8 cellular contexts compared by ENCODE assay signal in genomic region chr7:36153571-36154097, GRCh38. TPM values are rescaled to one million over a fixed set of nuclear protein-coding genes. Genes with fewer than 3 reads are reported as not detected.
DNase-seq lines count a peak whose midpoint lies in the region; ATAC-seq, FAIRE-seq and TF ChIP-seq lines count a peak whose summit lies in the region.

No MANE protein-coding gene starts in this region.

- H3K4me1 ChIP-seq in HEK293 (ENCODE audit: control insufficient read depth, insufficient read depth, low read length) (no peaks in the 10 kb centered on the region; the same call in 1 of the 2 replicates), OCI-LY1 (ENCODE audit: insufficient read depth, low read length, severe bottlenecking) (peaks cover 27% of the 10 kb centered on the region), breast epithelium (peaks cover 5 to 12% of the 10 kb centered on the region in 2 donors), HepG2 (ENCODE audit: insufficient read depth, low read length) (peaks cover 74% of the 10 kb centered on the region)

- in situ Hi-C loops in HepG2 (cut with HindIII; ENCODE audit: extremely low pct_ligation_motif_present, low pct_unique_long_range_greater_than_20kb), result loop anchor here (5.0 to 10.0 kb wide), 2 partner anchors 141 to 166 kb away; no protein-coding TSS in a partner anchor

- BruUV-seq in HepG2 (replicated peaks; lab: Mats Ljungman, UMichigan), result TSS peak; percentile 52

- peaks cover 33% of the 10 kb centered on the region for H3K4me1 Mint-ChIP-seq in stimulated activated naive CD8-positive, alpha-beta T cell treated with anti-CD3 and anti-CD28 coated beads, Interleukin-15, amount 100 ng/mL, for 72 hours

- H3K79me2 ChIP-seq in OCI-LY1 (ENCODE audit: insufficient read depth, low read length) (peaks cover 21% of the 10 kb centered on the region; the same call in 1 of the 2 replicates), HepG2 (ENCODE audit: insufficient read depth, low read length) (peaks cover 51% of the 10 kb centered on the region)

- peak overlapping the region; percentile 64 to 85 for H3K4me3 Mint-ChIP-seq in stimulated activated naive CD8-positive, alpha-beta T cell treated with anti-CD3 and anti-CD28 coated beads, Interleukin-15, amount 100 ng/mL, for 72 hours

- intact Hi-C loops in breast epithelium (cut with DNase I; ENCODE audit: low total_unique reads) (no loop called here), HepG2 (cut with micrococcal nuclease; ENCODE audit: unreplicated experiment) (loop anchor here (2.0 to 5.0 kb wide), 3 partner anchors 25 to 239 kb away; no protein-coding TSS in a partner anchor)

- DNase-seq in GM06990 (ENCODE audit: extremely low read depth, insufficient read length), result no peak
- DNase-seq in breast epithelium (ENCODE audit: low spot score in 2 of 2), result no peak
- DNase-seq in HepG2 (ENCODE audit: low spot score), result no peak
- DNase-seq in stimulated activated naive CD8-positive, alpha-beta T cell treated with anti-CD3 and anti-CD28 coated beads, Interleukin-15, amount 100 ng/mL, for 72 hours, result no peak
- no peak for DNase-seq in amniotic stem cell (lab: John Stamatoyannopoulos, UW)
- no peak for DNase-seq in T1000 (lab: John Stamatoyannopoulos, UW)

- CTCF ChIA-PET in HEK293 (lab: Yijun Ruan, JAX), result no interaction called here
- CTCF ChIA-PET in HepG2 (lab: Yijun Ruan, JAX; ENCODE audit: low intra/inter-chr PET ratio, low total read pairs), result no interaction called here

- peak overlapping the region; percentile 62 for H3K4me3 ChIP-seq in GM06990 (replicated peaks; ENCODE audit: low read depth, low read length)
- H3K4me3 ChIP-seq in HEK293 (ENCODE audit: low read depth, low read length), result peak overlapping the region; percentile 74
- H3K4me3 ChIP-seq in OCI-LY1 (ENCODE audit: low read depth, low read length, poor library complexity, severe bottlenecking), result peak overlapping the region; percentile 67
- H3K4me3 ChIP-seq in breast epithelium, result peak overlapping the region; percentile 65 to 87 (median 72)
- peak overlapping the region; percentile 82 to 91 (median 89) for H3K4me3 ChIP-seq in HepG2 (replicated peaks in 1 of 3; ENCODE audit: insufficient read depth in 1 of 3, low read depth in 2 of 3, low read length in 3 of 3)

- TF ChIP-seq POLR2A in breast epithelium (IDR thresholded peaks at IDR 0.05), result no peak
- no peak for TF ChIP-seq POLR2A in HepG2 (IDR thresholded peaks at IDR 0.05; ENCODE audit: insufficient read depth in 1 of 2, low read depth in 2 of 2, low read length in 2 of 2)

- POLR2A ChIA-PET in HEK293 (lab: Yijun Ruan, JAX) (no interaction called here), HepG2 (lab: Yijun Ruan, JAX) (interaction anchor here (0.6 kb wide), 1 partner anchor 10 kb away, joined by 3 read pairs; no protein-coding TSS in a partner anchor)

- ATAC-seq in HepG2, result peak; percentile 5
- ATAC-seq in stimulated activated naive CD8-positive, alpha-beta T cell treated with anti-CD3 and anti-CD28 coated beads, Interleukin-15, amount 100 ng/mL, for 72 hours, result peak; percentile 8

- no peaks in the 10 kb centered on the region for H3F3A ChIP-seq in OCI-LY1 (ENCODE audit: insufficient read depth, low read length)

- peaks cover 8% of the 10 kb centered on the region for H3K27me3 Mint-ChIP-seq in stimulated activated naive CD8-positive, alpha-beta T cell treated with anti-CD3 and anti-CD28 coated beads, Interleukin-15, amount 100 ng/mL, for 72 hours

- no peak overlapping the region for H3K27ac Mint-ChIP-seq in stimulated activated naive CD8-positive, alpha-beta T cell treated with anti-CD3 and anti-CD28 coated beads, Interleukin-15, amount 100 ng/mL, for 72 hours

- 0 out of 2 replicates have a peak overlapping the region, but pooled peaks have one; percentile 17 for H2AFZ ChIP-seq in OCI-LY1 (ENCODE audit: low read length)
- no peak overlapping the region for H2AFZ ChIP-seq in HepG2 (ENCODE audit: low read length)

- H3K9me2 ChIP-seq in OCI-LY1 (ENCODE audit: low read depth, low read length), result no peaks in the 10 kb centered on the region

- H3K36me3 ChIP-seq in GM06990 (ENCODE audit: control insufficient read depth, insufficient read depth, low read length) (no peaks in the 10 kb centered on the region), HEK293 (ENCODE audit: control insufficient read depth in 2 of 2, insufficient read depth in 1 of 2, low read length in 2 of 2) (no peaks in the 10 kb centered on the region), OCI-LY1 (ENCODE audit: insufficient read depth, low read length) (peaks cover 5% of the 10 kb centered on the region; the same call in 1 of the 2 replicates), breast epithelium (no peaks in the 10 kb centered on the region), HepG2 (replicated peaks in 1 of 2; ENCODE audit: control insufficient read depth in 1 of 2, insufficient read depth in 2 of 2, low read length in 2 of 2) (no peaks in the 10 kb centered on the region)

- TF ChIP-seq CTCF in GM06990 (IDR thresholded peaks at IDR 0.05; ENCODE audit: insufficient read depth, low read length, poor library complexity, severe bottlenecking), result no peak
- TF ChIP-seq CTCF in HEK293 (tag by site-specific recombination; IDR thresholded peaks at IDR 0.05), result no peak
- TF ChIP-seq CTCF in OCI-LY1 (IDR thresholded peaks at IDR 0.05; ENCODE audit: low read length), result no peak
- no peak for TF ChIP-seq CTCF in breast epithelium (IDR thresholded peaks at IDR 0.05)
- no peak for TF ChIP-seq CTCF in HepG2 (CRISPR knock-in tag; IDR thresholded peaks at IDR 0.05)

- H3K9ac ChIP-seq in OCI-LY1 (ENCODE audit: low read length), result peak overlapping the region; percentile 60
- peak overlapping the region; percentile 84 for H3K9ac ChIP-seq in HepG2 (ENCODE audit: insufficient read depth, low read depth, low read length)

- H4K20me1 ChIP-seq in OCI-LY1 (ENCODE audit: insufficient read depth, low read length) (no peaks in the 10 kb centered on the region), HepG2 (ENCODE audit: insufficient read depth, low read length) (peaks cover 12% of the 10 kb centered on the region)

- 0% methylated on average over 17 of the region's 32 CpGs for WGBS in HepG2 (ENCODE audit: low lambda C conversion rate)

- H3K9me3 Mint-ChIP-seq in stimulated activated naive CD8-positive, alpha-beta T cell treated with anti-CD3 and anti-CD28 coated beads, Interleukin-15, amount 100 ng/mL, for 72 hours, result peaks cover 0 to 3% of the 10 kb centered on the region in 2 donors

- no peaks in the 10 kb centered on the region for H3K9me3 ChIP-seq in HEK293 (ENCODE audit: control insufficient read depth, insufficient read depth, low read depth, low read length)
- H3K9me3 ChIP-seq in OCI-LY1 (ENCODE audit: low read length), result no peaks in the 10 kb centered on the region
- peaks cover 1 to 3% of the 10 kb centered on the region in 2 donors for H3K9me3 ChIP-seq in breast epithelium
- peaks cover 3% of the 10 kb centered on the region for H3K9me3 ChIP-seq in HepG2 (ENCODE audit: low read length)

- H3K4me2 ChIP-seq in OCI-LY1 (ENCODE audit: low read length) (peak overlapping the region; percentile 76), HepG2 (ENCODE audit: low read depth, low read length) (peak overlapping the region; percentile 91)

- TF ChIP-seq EP300 in HepG2 (IDR thresholded peaks at IDR 0.05; ENCODE audit: low read depth in 2 of 2, low read length in 2 of 2), result no peak
- TF ChIP-seq EP300 in HepG2 (CRISPR knock-in tag; IDR thresholded peaks at IDR 0.05; ENCODE audit: borderline replicate concordance), result no peak

- H3K27ac ChIP-seq in HEK293 (ENCODE audit: extremely low read depth, low read depth, low read length) (peak overlapping the region; percentile 71), OCI-LY1 (ENCODE audit: low read depth, low read length, poor library complexity, severe bottlenecking) (no peak overlapping the region), breast epithelium (peak overlapping the region; percentile 77 to 80), HepG2 (ENCODE audit: extremely low read length, insufficient read depth, low read length) (peak overlapping the region; percentile 82)

- TF ChIP-seq RAD21 in HepG2 (CRISPR knock-in tag; IDR thresholded peaks at IDR 0.05), result no peak

- FAIRE-seq in HepG2 (lab: Jason Lieb, UNC), result no peak

- H3K27me3 ChIP-seq in GM06990 (replicated peaks; ENCODE audit: control insufficient read depth, insufficient read depth, low read length), result no peaks in the 10 kb centered on the region; the same call in none of the 2 replicates
- H3K27me3 ChIP-seq in OCI-LY1 (ENCODE audit: insufficient read depth, low read length), result no peaks in the 10 kb centered on the region
- H3K27me3 ChIP-seq in breast epithelium, result no peaks in the 10 kb centered on the region
- H3K27me3 ChIP-seq in HepG2 (ENCODE audit: control insufficient read depth in 1 of 2, insufficient read depth in 2 of 2, low read length in 2 of 2), result 0 out of 5 replicates have a peak, but pooled peaks cover 0 to 2% of the 10 kb centered on the region in 2 experiments

TF ChIP-seq in HepG2, 621 proteins besides CTCF, POLR2A, EP300 and RAD21 (continues in another document):
- no peak for TF ChIP-seq ZFP1 (CRISPR knock-in tag; IDR thresholded peaks at IDR 0.05)

RNA-seq across cellular contexts. Expression of gene EEPD1, which starts 0.6 kb away (rescaled TPM):
- total RNA-seq in breast epithelium (10 to 100 TPM in 2 of 3 donors, 1 to 10 TPM in 1; 6.4 to 32.5 (median 10.5) TPM), HepG2 (2016; rRNA removed; fragmentation: Illumina TruSeq; extraction: Trizol) (10.0 and 10.1 TPM in 2 replicates)
- 2.6 and 4.1 TPM in 2 replicates for total RNA-seq in HepG2 (2016; cell fraction: cytosol; rRNA removed; fragmentation: Illumina TruSeq; extraction: Trizol; ENCODE audit: low read depth)
- 6.6 and 8.8 TPM in 2 replicates for total RNA-seq in HepG2 (2016; cell fraction: insoluble cytoplasmic fraction; rRNA removed; fragmentation: Illumina TruSeq; extraction: Trizol)
- total RNA-seq in HepG2 (2016; cell fraction: membrane; rRNA removed; fragmentation: Illumina TruSeq; extraction: Trizol), result 4.1 and 4.5 TPM in 2 replicates
- total RNA-seq in HepG2 (2016; cell fraction: nucleus; rRNA removed; fragmentation: Illumina TruSeq; extraction: Trizol), result 8.1 and 10.7 TPM in 2 replicates
- polyA plus RNA-seq in HepG2 (2011; rRNA removed), result 16.4 and 18.4 TPM in 2 replicates
- 13.7 and 15.2 TPM in 2 replicates for polyA plus RNA-seq in HepG2 (2011; cell fraction: cytosol; rRNA removed)
- polyA plus RNA-seq in HepG2 (2011; cell fraction: nucleus; rRNA removed), result 36.9 and 55.6 TPM in 2 replicates
- polyA plus RNA-seq in HepG2 (2012), result 17.7 and 30.3 TPM in 2 replicates
- polyA plus RNA-seq in HepG2 (2016; cell fraction: cytosol; fragmentation: Illumina TruSeq; extraction: Trizol; ENCODE audit: low read depth), result 1.3 and 1.6 TPM in 2 replicates
- 9.2 and 12.3 TPM in 2 replicates for polyA plus RNA-seq in HepG2 (2016; cell fraction: insoluble cytoplasmic fraction; fragmentation: Illumina TruSeq; extraction: Trizol; ENCODE audit: low read depth)
- polyA plus RNA-seq in HepG2 (2016; cell fraction: membrane; fragmentation: Illumina TruSeq; extraction: Trizol; ENCODE audit: low read depth), result 2.9 and 3.7 TPM in 2 replicates
- polyA plus RNA-seq in HepG2 (2016; cell fraction: nucleus; fragmentation: Illumina TruSeq; extraction: Trizol; ENCODE audit: insufficient read depth, low read depth), result 36.8 and 40.3 TPM in 2 replicates
- 1.7 and 22.0 TPM in 2 replicates for polyA minus RNA-seq in HepG2 (2011; rRNA and poly(A)+ RNA removed; ENCODE audit: low replicate concordance)
- polyA minus RNA-seq in HepG2 (2011; cell fraction: cytosol; rRNA and poly(A)+ RNA removed), result 6.0 and 8.7 TPM in 2 replicates
- 31.8 and 34.1 TPM in 2 replicates for polyA minus RNA-seq in HepG2 (2011; cell fraction: nucleus; rRNA and poly(A)+ RNA removed)
